8 cellular contexts compared by ENCODE assay signal in genomic region chr16:13866073-13866472, GRCh38. TPM values are rescaled to one million over a fixed set of nuclear protein-coding genes. Genes with fewer than 3 reads are reported as not detected.
DNase-seq lines count a peak whose midpoint lies in the region; ATAC-seq and TF ChIP-seq lines count a peak whose summit lies in the region.

No MANE protein-coding gene starts in this region.

- H3K36me3 Mint-ChIP-seq in H9 (ENCODE audit: insufficient read depth in 1 of 3, low read depth in 3 of 3) (peaks cover 0 to 9% (median 0%) of the 10 kb centered on the region in 3 experiments; a peak in 2 of 7 replicates), osteocyte (ENCODE audit: unreplicated experiment) (no peaks in the 10 kb centered on the region)

- no peak overlapping the region for H3K56ac ChIP-seq in H9 (ENCODE audit: insufficient read length, low read depth, low read length)

- no peaks in the 10 kb centered on the region for H3K4me1 ChIP-seq in H9 (ENCODE audit: insufficient read depth, low read length)
- no peaks in the 10 kb centered on the region for H3K4me1 ChIP-seq in effector memory CD4-positive, alpha-beta T cell (ENCODE audit: control insufficient read depth, insufficient read depth, low read length, poor library complexity, severe bottlenecking)

- no peak overlapping the region for H2BK120ac ChIP-seq in H9 (ENCODE audit: low read depth, low read length, poor library complexity, severe bottlenecking)

- H3K27me3 ChIP-seq in H9 (ENCODE audit: insufficient read depth, low read length): no peaks in the 10 kb centered on the region
- H3K27me3 ChIP-seq in effector memory CD4-positive, alpha-beta T cell (replicated peaks; ENCODE audit: control insufficient read depth, insufficient read depth, low read length, poor library complexity, severe bottlenecking): no peaks in the 10 kb centered on the region

- no CpG with 5 or more reads among the region's 8 CpGs for WGBS in H9 (ENCODE audit: extremely low coverage, insufficient read length, low lambda C conversion rate)

- no peak overlapping the region for H2BK20ac ChIP-seq in H9 (ENCODE audit: low read depth, low read length, poor library complexity, severe bottlenecking)

- no peak overlapping the region for H3T11ph ChIP-seq in H9 (ENCODE audit: low read length)

- H2BK15ac ChIP-seq in H9 (ENCODE audit: low read depth, low read length): no peak overlapping the region

- H3K9me3 Mint-ChIP-seq in H9 (peaks cover 3 to 8% of the 10 kb centered on the region in 2 experiments; a peak in 2 of 5 replicates), osteocyte (ENCODE audit: unreplicated experiment) (no peaks in the 10 kb centered on the region)

- H2AFZ ChIP-seq in H9 (ENCODE audit: low read length): no peak overlapping the region

- DNase-seq in COR-L47 (lab: John Stamatoyannopoulos, UW): peak; percentile 50
- DNase-seq in H9: peak; percentile 83
- peak; percentile 20 for DNase-seq in NCI-H345 treated with DMSO at 0.1 percent for 48 hours (lab: John Stamatoyannopoulos, UW; ENCODE audit: unreplicated experiment)
- peak; percentile 14 for DNase-seq in activated T-cell treated with anti-CD3 and anti-CD28 coated beads for 24 hours (ENCODE audit: low read depth)
- DNase-seq in foreskin fibroblast: peak; percentile 55 to 79
- no peak for DNase-seq in osteocyte (ENCODE audit: extremely low spot score, unreplicated experiment)
- DNase-seq in effector memory CD4-positive, alpha-beta T cell: no peak

- H3K36me3 ChIP-seq in effector memory CD4-positive, alpha-beta T cell (ENCODE audit: control insufficient read depth, insufficient read depth, low read length): no peaks in the 10 kb centered on the region

- H2AK5ac ChIP-seq in H9 (ENCODE audit: insufficient read length, low read length): no peak overlapping the region

- no peak overlapping the region for H3K23ac ChIP-seq in H9 (ENCODE audit: insufficient read length, low read depth, low read length)

- no peaks in the 10 kb centered on the region for H3K4me1 Mint-ChIP-seq in H9
- no peaks in the 10 kb centered on the region for H3K4me1 Mint-ChIP-seq in osteocyte (ENCODE audit: unreplicated experiment)

- H3K18ac ChIP-seq in H9 (ENCODE audit: insufficient read length, low read depth, low read length): no peak overlapping the region

- TF ChIP-seq CTCF in H9 (conservative IDR thresholded peaks at IDR 0.05): peak; percentile 92
- peak; percentile 78 for TF ChIP-seq CTCF in foreskin fibroblast (IDR thresholded peaks at IDR 0.05; ENCODE audit: low read depth, low read length)
- peak; percentile 45 for TF ChIP-seq CTCF in osteocyte (IDR thresholded peaks at IDR 0.05)

- no peaks in the 10 kb centered on the region for H3K79me2 ChIP-seq in H9 (ENCODE audit: insufficient read depth, low read length)

- H3K4me3 Mint-ChIP-seq in H9 (no peak overlapping the region), osteocyte (ENCODE audit: unreplicated experiment) (no peak overlapping the region)

- no peak overlapping the region for H3K27ac ChIP-seq in H9 (ENCODE audit: insufficient read length, low read depth, low read length)
- no peak overlapping the region for H3K27ac ChIP-seq in effector memory CD4-positive, alpha-beta T cell (ENCODE audit: insufficient read depth, low read length, poor library complexity, severe bottlenecking)

- H3K4ac ChIP-seq in H9 (ENCODE audit: low read depth, low read length): no peak overlapping the region

- H3K4me3 ChIP-seq in foreskin fibroblast (ENCODE audit: low read depth in 1 of 2, low read length in 2 of 2): no peak overlapping the region
- no peak overlapping the region for H3K4me3 ChIP-seq in effector memory CD4-positive, alpha-beta T cell (ENCODE audit: insufficient read depth, low read depth, low read length, poor library complexity, severe bottlenecking)

- no peak overlapping the region for H4K8ac ChIP-seq in H9 (replicated peaks; ENCODE audit: insufficient read length, low read depth, low read length)

- H2BK12ac ChIP-seq in H9 (ENCODE audit: insufficient read length, low read depth, low read length): no peak overlapping the region

- H4K91ac ChIP-seq in H9 (ENCODE audit: insufficient read length, low read depth, low read length): no peak overlapping the region

- no peaks in the 10 kb centered on the region for H3K79me1 ChIP-seq in H9 (ENCODE audit: insufficient read depth, low read depth, low read length, poor library complexity, severe bottlenecking)

- no peak overlapping the region for H2BK5ac ChIP-seq in H9 (ENCODE audit: insufficient read length, low read length)

- H3K27me3 Mint-ChIP-seq in H9 (ENCODE audit: low read depth): no peaks in the 10 kb centered on the region
- H3K27me3 Mint-ChIP-seq in osteocyte (ENCODE audit: unreplicated experiment): peaks cover 8% of the 10 kb centered on the region

- no peak overlapping the region for H3K4me2 ChIP-seq in H9 (ENCODE audit: insufficient read depth, insufficient read length, low read length)

- no peaks in the 10 kb centered on the region for H3K23me2 ChIP-seq in H9 (ENCODE audit: insufficient read length, low read depth, low read length, poor library complexity, severe bottlenecking)

- no peak overlapping the region for H4K5ac ChIP-seq in H9 (ENCODE audit: insufficient read length, low read depth, low read length)

- no peak overlapping the region for H3K9ac ChIP-seq in H9 (ENCODE audit: extremely low read depth, insufficient read length, low read length)

- no peaks in the 10 kb centered on the region for H4K20me1 ChIP-seq in H9 (ENCODE audit: control insufficient read depth, insufficient read depth, insufficient read length)

- no peak overlapping the region for H3K14ac ChIP-seq in H9 (ENCODE audit: insufficient read depth, low read length)

- no peak for ATAC-seq in HG02623 (IDR thresholded peaks at IDR 0.05; ENCODE audit: unreplicated experiment)

- H3K9me3 ChIP-seq in H9 (ENCODE audit: control insufficient read depth, low read depth, low read length): no peaks in the 10 kb centered on the region
- no peaks in the 10 kb centered on the region for H3K9me3 ChIP-seq in effector memory CD4-positive, alpha-beta T cell (ENCODE audit: control insufficient read depth, low read length)

- H3K27ac Mint-ChIP-seq in H9 (no peak overlapping the region), osteocyte (ENCODE audit: unreplicated experiment) (no peak overlapping the region)

RNA-seq across cellular contexts. Expression of gene ERCC4, which starts 53.9 kb away (rescaled TPM):
- total RNA-seq in H9 (2021) (11.7 and 15.6 TPM in 2 replicates), osteocyte (16.0 and 19.7 TPM in 2 replicates)

Comparison
In these comparisons a context has a peak if more than half of its experiments do, and no peak if none do; other contexts are left out.
1. DNase-seq: peak in COR-L47 (single experiment), H9 (single experiment), NCI-H345 treated with DMSO at 0.1 percent for 48 hours (single experiment), activated T-cell treated with anti-CD3 and anti-CD28 coated beads for 24 hours (single experiment) and foreskin fibroblast (2 of 2); none in osteocyte (single experiment) and effector memory CD4-positive, alpha-beta T cell (0 of 3).
2. Peak in every context shown above with its lines, with median percentiles within 50 percentile points of each other: CTCF ChIP-seq.